8 cellular contexts compared by ENCODE assay signal in genomic region chr7:143287935-143288826, GRCh38. TPM values are rescaled to one million over a fixed set of nuclear protein-coding genes. Genes with fewer than 3 reads are reported as not detected.
DNase-seq lines count a peak whose midpoint lies in the region; ATAC-seq, FAIRE-seq and TF ChIP-seq lines count a peak whose summit lies in the region.

Gene CASP2 (plus strand): TSS chr7:143288351. CDS start chr7:143288456, 105 bp downstream.

- peak within 1 kb of the TSS; percentile 64 for H2AFZ ChIP-seq in HepG2 (ENCODE audit: low read length)

- H3K9me3 ChIP-seq in HepG2 (ENCODE audit: low read length): no peaks in the 10 kb centered on the region

- intact Hi-C loops in dendritic cell treated with granulocyte-macrophage colony-stimulating factor and Interleukin-4, amounts not matched to agents 40 ng/mL and 50 ng/mL, for 4 days (cut with micrococcal nuclease): no loop called here
- intact Hi-C loops in HepG2 (cut with micrococcal nuclease; ENCODE audit: unreplicated experiment): no loop called here

- H3K4me2 ChIP-seq in HepG2 (ENCODE audit: low read depth, low read length): peak within 1 kb of the TSS; percentile 96

- H3K4me1 ChIP-seq in HepG2 (ENCODE audit: insufficient read depth, low read length): peaks cover 64% of the 10 kb centered on the region

- peak within 1 kb of the TSS; percentile 83 for H3K9ac ChIP-seq in HepG2 (ENCODE audit: insufficient read depth, low read depth, low read length)

- no peaks in the 10 kb centered on the region; a peak in 1 of 5 replicates for H3K27me3 ChIP-seq in HepG2 (ENCODE audit: control insufficient read depth in 1 of 2, insufficient read depth in 2 of 2, low read length in 2 of 2)

- peaks cover 36% of the 10 kb centered on the region for H3K36me3 Mint-ChIP-seq in dendritic cell treated with granulocyte-macrophage colony-stimulating factor and Interleukin-4, amounts not matched to agents 40 ng/mL and 50 ng/mL, for 4 days (ENCODE audit: low read depth)

- no peaks in the 10 kb centered on the region for H4K20me1 ChIP-seq in HepG2 (ENCODE audit: insufficient read depth, low read length)

- peaks cover 46% of the 10 kb centered on the region for H3K4me1 Mint-ChIP-seq in dendritic cell treated with granulocyte-macrophage colony-stimulating factor and Interleukin-4, amounts not matched to agents 40 ng/mL and 50 ng/mL, for 4 days (ENCODE audit: low read depth)

- BruUV-seq in HepG2 (replicated peaks; lab: Mats Ljungman, UMichigan): no TSS peak

- peak; percentile 99 for DNase-seq in CD1c-positive myeloid dendritic cell (ENCODE audit: extremely low spot score)
- peak; percentile 87 for DNase-seq in NCI-H748 treated with DMSO at 0.1 percent for 48 hours (lab: John Stamatoyannopoulos, UW)
- peak; percentile 97 to 98 for DNase-seq in activated CD4-positive, alpha-beta T cell treated with anti-CD3 and anti-CD28 coated beads, Interleukin-2, amount 50 U/mL, for 24 hours (ENCODE audit: low read depth in 1 of 2, low spot score in 1 of 2)
- DNase-seq in HepG2 (ENCODE audit: low spot score): peak; percentile 89
- peak; percentile 98 for DNase-seq in stimulated activated CD4-positive, alpha-beta T cell treated with anti-CD3 and anti-CD28 coated beads, Interleukin-2, amount 100 ng/mL, for 48 hours

- TF ChIP-seq CTCF in HepG2 (CRISPR knock-in tag; IDR thresholded peaks at IDR 0.05): peak; percentile 50

- H3K9me3 Mint-ChIP-seq in dendritic cell treated with granulocyte-macrophage colony-stimulating factor and Interleukin-4, amounts not matched to agents 40 ng/mL and 50 ng/mL, for 4 days: no peaks in the 10 kb centered on the region

- POLR2A ChIA-PET in HepG2 (lab: Yijun Ruan, JAX): interaction anchor here (0.8 to 2.7 kb wide), 9 partner anchors 9 to 108 kb away, joined by 3 to 44 read pairs (median 4); partner anchors contain the start of gene GSTK1

- peaks cover 5 to 15% of the 10 kb centered on the region in 2 experiments; a peak in 4 of 5 replicates for H3K36me3 ChIP-seq in HepG2 (replicated peaks in 1 of 2; ENCODE audit: control insufficient read depth in 1 of 2, insufficient read depth in 2 of 2, low read length in 2 of 2)

- in situ Hi-C loops in HepG2 (cut with HindIII; ENCODE audit: extremely low pct_ligation_motif_present, low pct_unique_long_range_greater_than_20kb): no loop called here

- no peak for FAIRE-seq in HepG2 (lab: Jason Lieb, UNC)

- H3K79me2 ChIP-seq in HepG2 (ENCODE audit: insufficient read depth, low read length): peaks cover 26% of the 10 kb centered on the region

- H3K27ac Mint-ChIP-seq in dendritic cell treated with granulocyte-macrophage colony-stimulating factor and Interleukin-4, amounts not matched to agents 40 ng/mL and 50 ng/mL, for 4 days: peak within 1 kb of the TSS; percentile 91

- TF ChIP-seq POLR2A in HepG2 (IDR thresholded peaks at IDR 0.05; ENCODE audit: insufficient read depth in 1 of 2, low read depth in 2 of 2, low read length in 2 of 2): peak; percentile 87 to 92

- no peaks in the 10 kb centered on the region for H3K27me3 Mint-ChIP-seq in dendritic cell treated with granulocyte-macrophage colony-stimulating factor and Interleukin-4, amounts not matched to agents 40 ng/mL and 50 ng/mL, for 4 days

- peak within 1 kb of the TSS; percentile 72 to 80 (median 79) for H3K4me3 ChIP-seq in HepG2 (replicated peaks in 1 of 3; ENCODE audit: insufficient read depth in 1 of 3, low read depth in 2 of 3, low read length in 3 of 3)

- H3K4me3 Mint-ChIP-seq in dendritic cell treated with granulocyte-macrophage colony-stimulating factor and Interleukin-4, amounts not matched to agents 40 ng/mL and 50 ng/mL, for 4 days: peak within 1 kb of the TSS; percentile 97

- TF ChIP-seq RAD21 in HepG2 (CRISPR knock-in tag; IDR thresholded peaks at IDR 0.05): peak; percentile 51

- CTCF ChIA-PET in HepG2 (lab: Yijun Ruan, JAX; ENCODE audit: low intra/inter-chr PET ratio, low total read pairs): interaction anchor here (3.1 kb wide), 1 partner anchor 48 kb away, joined by 7 read pairs; no protein-coding TSS in a partner anchor

- ATAC-seq in GM19397 (IDR thresholded peaks at IDR 0.05; ENCODE audit: unreplicated experiment): peak; percentile 92
- peak; percentile 81 for ATAC-seq in HG03565 (IDR thresholded peaks at IDR 0.05; ENCODE audit: unreplicated experiment)
- peak; percentile 68 for ATAC-seq in HepG2

- H3K27ac ChIP-seq in HepG2 (ENCODE audit: extremely low read length, insufficient read depth, low read length): peak within 1 kb of the TSS; percentile 78

- TF ChIP-seq EP300 in HepG2 (IDR thresholded peaks at IDR 0.05; ENCODE audit: low read depth in 2 of 2, low read length in 2 of 2) (no peak), HepG2 (CRISPR knock-in tag; IDR thresholded peaks at IDR 0.05; ENCODE audit: borderline replicate concordance) (no peak)

- 19% methylated on average over 35 of the region's 84 CpGs for WGBS in HepG2 (ENCODE audit: low lambda C conversion rate)

TF ChIP-seq in HepG2, 621 proteins besides CTCF, POLR2A, EP300 and RAD21 (continues in another document):
- no peak for TF ChIP-seq ZNF296 (CRISPR knock-in tag; conservative IDR thresholded peaks at IDR 0.05)
- TF ChIP-seq HOXA3 (CRISPR knock-in tag; IDR thresholded peaks at IDR 0.05): peak; percentile 72
- no peak for TF ChIP-seq RBM22 (optimal IDR thresholded peaks at IDR 0.05; ENCODE audit: low read length)
- no peak for TF ChIP-seq NR2F6 (IDR thresholded peaks at IDR 0.05)
- peak; percentile 26; the same call in 1 of the 2 replicates for TF ChIP-seq NR2F6 (CRISPR knock-in tag; IDR thresholded peaks at IDR 0.05)
- TF ChIP-seq SP140L (CRISPR knock-in tag; IDR thresholded peaks at IDR 0.05; ENCODE audit: borderline replicate concordance): no peak
- TF ChIP-seq ZNF687 (CRISPR knock-in tag; IDR thresholded peaks at IDR 0.05): peak; percentile 91
- no peak for TF ChIP-seq RELA (CRISPR knock-in tag; IDR thresholded peaks at IDR 0.05)
- peak; percentile 71 for TF ChIP-seq ZNF543 (CRISPR knock-in tag; IDR thresholded peaks at IDR 0.05)
- no peak for TF ChIP-seq ATF3 (CRISPR knock-in tag; IDR thresholded peaks at IDR 0.05)
- no peak for TF ChIP-seq ZSCAN9 (CRISPR knock-in tag; IDR thresholded peaks at IDR 0.05; ENCODE audit: borderline replicate concordance)
- TF ChIP-seq ZNF343 (CRISPR knock-in tag; IDR thresholded peaks at IDR 0.05): no peak; the same call in 1 of the 2 replicates
- peak; percentile 80 for TF ChIP-seq AGO2 (optimal IDR thresholded peaks at IDR 0.05; ENCODE audit: low read depth, low read length)

RNA-seq across cellular contexts. Expression of gene CASP2, which starts in this region (rescaled TPM):
- 13.7 and 21.2 TPM in 2 replicates for total RNA-seq in HepG2 (2016; rRNA removed; fragmentation: Illumina TruSeq; extraction: Trizol)
- 2.6 and 5.7 TPM in 2 replicates for total RNA-seq in HepG2 (2016; cell fraction: cytosol; rRNA removed; fragmentation: Illumina TruSeq; extraction: Trizol; ENCODE audit: low read depth)
- 13.6 and 24.5 TPM in 2 replicates for total RNA-seq in HepG2 (2016; cell fraction: insoluble cytoplasmic fraction; rRNA removed; fragmentation: Illumina TruSeq; extraction: Trizol)
- total RNA-seq in HepG2 (2016; cell fraction: membrane; rRNA removed; fragmentation: Illumina TruSeq; extraction: Trizol): 6.8 and 7.8 TPM in 2 replicates
- 18.2 and 18.9 TPM in 2 replicates for total RNA-seq in HepG2 (2016; cell fraction: nucleus; rRNA removed; fragmentation: Illumina TruSeq; extraction: Trizol)
- 9.0 and 10.2 TPM in 2 replicates for polyA plus RNA-seq in HepG2 (2011; rRNA removed)
- polyA plus RNA-seq in HepG2 (2011; cell fraction: cytosol; rRNA removed): 5.0 and 6.7 TPM in 2 replicates
- polyA plus RNA-seq in HepG2 (2011; cell fraction: nucleus; rRNA removed): 17.0 and 18.3 TPM in 2 replicates
- 6.2 and 7.5 TPM in 2 replicates for polyA plus RNA-seq in HepG2 (2012)
- 1.1 and 1.3 TPM in 2 replicates for polyA plus RNA-seq in HepG2 (2016; cell fraction: cytosol; fragmentation: Illumina TruSeq; extraction: Trizol; ENCODE audit: low read depth)
- polyA plus RNA-seq in HepG2 (2016; cell fraction: insoluble cytoplasmic fraction; fragmentation: Illumina TruSeq; extraction: Trizol; ENCODE audit: low read depth): 15.7 and 18.6 TPM in 2 replicates
- 4.5 and 4.8 TPM in 2 replicates for polyA plus RNA-seq in HepG2 (2016; cell fraction: membrane; fragmentation: Illumina TruSeq; extraction: Trizol; ENCODE audit: low read depth)
- 28.4 and 33.3 TPM in 2 replicates for polyA plus RNA-seq in HepG2 (2016; cell fraction: nucleus; fragmentation: Illumina TruSeq; extraction: Trizol; ENCODE audit: insufficient read depth, low read depth)
- polyA minus RNA-seq in HepG2 (2011; rRNA and poly(A)+ RNA removed; ENCODE audit: low replicate concordance): 40.0 and 127 TPM in 2 replicates
- 9.3 and 18.6 TPM in 2 replicates for polyA minus RNA-seq in HepG2 (2011; cell fraction: cytosol; rRNA and poly(A)+ RNA removed)
- 23.6 and 23.9 TPM in 2 replicates for polyA minus RNA-seq in HepG2 (2011; cell fraction: nucleus; rRNA and poly(A)+ RNA removed)

Comparison
In these comparisons a context has a peak if more than half of its experiments do, and no peak if none do; other contexts are left out.
1. Peak in every context shown above with its lines: DNase-seq, ATAC-seq, H3K4me3 ChIP-seq and H3K27ac ChIP-seq.